In the genomic region with DNA sequence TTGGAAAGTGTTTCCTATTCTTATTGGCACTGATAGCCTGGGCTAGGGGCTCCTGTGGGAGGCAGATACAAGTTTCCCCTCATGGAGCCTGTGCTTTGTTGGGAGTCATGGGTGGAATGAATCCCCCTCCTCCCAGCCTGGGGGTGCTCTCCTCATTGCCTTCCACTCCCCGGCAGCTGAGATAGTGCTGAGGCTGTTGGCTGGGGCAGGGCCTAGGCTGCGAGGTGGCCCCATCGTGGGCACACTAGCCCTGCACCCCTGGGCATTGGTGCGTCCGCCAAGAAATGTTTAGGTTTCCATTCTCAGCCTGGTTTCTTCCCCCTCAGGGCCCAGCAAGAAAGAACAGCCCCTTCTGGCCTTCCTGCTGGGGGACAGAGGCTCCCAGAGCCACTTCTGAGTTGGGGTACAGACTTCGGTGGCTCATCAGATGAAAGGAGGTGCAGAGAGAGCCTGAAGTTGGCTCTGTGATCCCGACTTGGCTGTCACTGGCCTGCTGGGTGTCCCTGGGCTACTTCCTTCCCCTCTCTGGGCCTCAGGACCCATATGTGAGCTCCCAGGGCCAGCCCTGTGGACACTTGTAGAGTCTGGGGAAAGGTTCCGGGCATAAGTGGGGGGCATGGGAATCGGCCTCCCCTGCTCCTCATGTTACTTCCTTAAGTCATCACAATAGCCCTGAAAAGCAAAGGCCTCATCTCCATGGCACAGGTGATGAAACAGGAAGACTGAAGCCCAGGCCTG, we compare ENCODE assay signal across 14 cellular contexts. TPM values are rescaled to one million over a fixed set of nuclear protein-coding genes. Genes with fewer than 3 reads are reported as not detected.
DNase-seq lines count a peak whose midpoint lies in the region; ATAC-seq and TF ChIP-seq lines count a peak whose summit lies in the region.
"Had no signal": no experiment of that assay in that cellular context is flagged by ENCODE, and none has a peak within 500 bp of the region (broad histone marks: within the 10 kb centered on the region; RNA-seq: fewer than 3 reads in every experiment).

No MANE protein-coding gene starts in this region.

- H3K4me1 Mint-ChIP-seq in activated naive CD4-positive, alpha-beta T cell treated with anti-CD3 and anti-CD28 coated beads for 36 hours (ENCODE audit: low read depth), result peaks cover 52% of the 10 kb centered on the region
- H3K4me1 Mint-ChIP-seq in immature natural killer cell, result peaks cover 55 to 56% of the 10 kb centered on the region in 2 donors
- peaks cover 35% of the 10 kb centered on the region for H3K4me1 Mint-ChIP-seq in stimulated activated effector memory CD8-positive, alpha-beta T cell treated with anti-CD3 and anti-CD28 coated beads, Interleukin-12 subunit alpha, Interleukin-12 subunit beta, amount 100 ng/mL, for 72 hours

- no peak overlapping the region for H3K4me3 ChIP-seq in Loucy (ENCODE audit: low read length, poor library complexity, severe bottlenecking)
- H3K4me3 ChIP-seq: gastroesophageal sphincter had no signal

- peaks cover 25% of the 10 kb centered on the region for H3K4me1 ChIP-seq in Loucy (ENCODE audit: insufficient read depth, low read length, poor library complexity, severe bottlenecking)

- peak overlapping the region; percentile 47 for H3K27ac Mint-ChIP-seq in activated naive CD4-positive, alpha-beta T cell treated with anti-CD3 and anti-CD28 coated beads for 36 hours
- H3K27ac Mint-ChIP-seq in immature natural killer cell, result peak overlapping the region in 1 of 6 donors; percentile 42
- H3K27ac Mint-ChIP-seq in stimulated activated effector memory CD8-positive, alpha-beta T cell treated with anti-CD3 and anti-CD28 coated beads, Interleukin-12 subunit alpha, Interleukin-12 subunit beta, amount 100 ng/mL, for 72 hours, result peak overlapping the region; percentile 87

- peaks cover 75% of the 10 kb centered on the region for H3K79me2 ChIP-seq in Loucy (ENCODE audit: insufficient read depth, low read length)

- H3K36me3 ChIP-seq in Loucy (ENCODE audit: insufficient read depth, low read length), result 0 out of 2 replicates have a peak, but pooled peaks cover 2% of the 10 kb centered on the region

- H3K9me2 ChIP-seq in Loucy (replicated peaks; ENCODE audit: low read depth, low read length), result no peaks in the 10 kb centered on the region

- peak overlapping the region; percentile 12 for H3K4me3 Mint-ChIP-seq in activated naive CD4-positive, alpha-beta T cell treated with anti-CD3 and anti-CD28 coated beads for 36 hours
- H3K4me3 Mint-ChIP-seq in immature natural killer cell, result peak overlapping the region; percentile 35 to 69 (median 43)
- H3K4me3 Mint-ChIP-seq in stimulated activated effector memory CD8-positive, alpha-beta T cell treated with anti-CD3 and anti-CD28 coated beads, Interleukin-12 subunit alpha, Interleukin-12 subunit beta, amount 100 ng/mL, for 72 hours, result peak overlapping the region; percentile 36

- peak overlapping the region; percentile 96 for H3K4me2 ChIP-seq in Loucy (ENCODE audit: low read depth, low read length, poor library complexity, severe bottlenecking)

- no peak for DNase-seq in activated naive CD4-positive, alpha-beta T cell treated with anti-CD3 and anti-CD28 coated beads for 36 hours
- DNase-seq in activated naive CD4-positive, alpha-beta T cell treated with Interleukin-2 at 50 U/mL for 16 hours, result no peak
- DNase-seq in immature natural killer cell, result no peak
- DNase-seq in stimulated activated effector memory CD8-positive, alpha-beta T cell treated with anti-CD3 and anti-CD28 coated beads, Interleukin-12 subunit alpha, Interleukin-12 subunit beta, amount 100 ng/mL, for 72 hours (ENCODE audit: low spot score in 2 of 2), result no peak
- no peak for DNase-seq in stimulated activated CD4-positive, alpha-beta T cell treated with anti-CD3 and anti-CD28 coated beads, Interleukin-15, amount 100 ng/mL, for 24 hours
- no peak for DNase-seq in H4 (ENCODE audit: low spot score)
- no peak for DNase-seq in NCI-H748 (lab: John Stamatoyannopoulos, UW; ENCODE audit: unreplicated experiment)
- DNase-seq: midbrain, NCI-H1436, NCI-H748 treated with DMSO at 0.1 percent for 48 hours, PC-3 had no signal

- no peaks in the 10 kb centered on the region for H3K27me3 ChIP-seq in Loucy (ENCODE audit: insufficient read depth, low read length, poor library complexity, severe bottlenecking)
- H3K27me3 ChIP-seq: gastroesophageal sphincter had no signal

- peaks cover 11% of the 10 kb centered on the region for H3K36me3 Mint-ChIP-seq in activated naive CD4-positive, alpha-beta T cell treated with anti-CD3 and anti-CD28 coated beads for 36 hours (ENCODE audit: low read depth)
- H3K36me3 Mint-ChIP-seq in immature natural killer cell, result no peaks in the 10 kb centered on the region
- peaks cover 33% of the 10 kb centered on the region for H3K36me3 Mint-ChIP-seq in stimulated activated effector memory CD8-positive, alpha-beta T cell treated with anti-CD3 and anti-CD28 coated beads, Interleukin-12 subunit alpha, Interleukin-12 subunit beta, amount 100 ng/mL, for 72 hours

- H3K9me3 ChIP-seq in Loucy (ENCODE audit: insufficient read depth, low read depth, low read length), result no peaks in the 10 kb centered on the region
- H3K9me3 ChIP-seq: gastroesophageal sphincter had no signal

- H3F3A ChIP-seq in Loucy (ENCODE audit: low read depth), result no peaks in the 10 kb centered on the region

- CTCF ChIA-PET in activated naive CD4-positive, alpha-beta T cell treated with anti-CD3 and anti-CD28 coated beads for 36 hours (lab: Charles Lee), result interaction anchor here (0.6 kb wide), 1 partner anchor 101 kb away, joined by 3 read pairs; no protein-coding TSS in a partner anchor

- ATAC-seq in stimulated activated effector memory CD8-positive, alpha-beta T cell treated with anti-CD3 and anti-CD28 coated beads, Interleukin-12 subunit alpha, Interleukin-12 subunit beta, amount 100 ng/mL, for 72 hours, result no peak
- ATAC-seq: gastroesophageal sphincter, PC-3, sciatic nerve had no signal

- no peak overlapping the region for H2AFZ ChIP-seq in Loucy (ENCODE audit: low read length)

- peaks cover 22% of the 10 kb centered on the region for H4K20me1 ChIP-seq in Loucy (ENCODE audit: insufficient read depth, low read length, poor library complexity, severe bottlenecking)

- H3K9me3 Mint-ChIP-seq in activated naive CD4-positive, alpha-beta T cell treated with anti-CD3 and anti-CD28 coated beads for 36 hours, result no peaks in the 10 kb centered on the region
- H3K9me3 Mint-ChIP-seq in immature natural killer cell, result no peaks in the 10 kb centered on the region
- no peaks in the 10 kb centered on the region for H3K9me3 Mint-ChIP-seq in stimulated activated effector memory CD8-positive, alpha-beta T cell treated with anti-CD3 and anti-CD28 coated beads, Interleukin-12 subunit alpha, Interleukin-12 subunit beta, amount 100 ng/mL, for 72 hours

- no peak for TF ChIP-seq CTCF in Loucy (conservative IDR thresholded peaks at IDR 0.05; ENCODE audit: low read length)

- H3K9ac ChIP-seq in Loucy (ENCODE audit: low read depth, low read length, poor library complexity, severe bottlenecking), result no peak overlapping the region

- H3K27me3 Mint-ChIP-seq in activated naive CD4-positive, alpha-beta T cell treated with anti-CD3 and anti-CD28 coated beads for 36 hours (ENCODE audit: low read depth), result no peaks in the 10 kb centered on the region
- peaks cover 13 to 23% (median 13%) of the 10 kb centered on the region in 3 donors for H3K27me3 Mint-ChIP-seq in immature natural killer cell (ENCODE audit: low read depth in 3 of 3)

- intact Hi-C loops in activated naive CD4-positive, alpha-beta T cell treated with anti-CD3 and anti-CD28 coated beads for 36 hours (cut with micrococcal nuclease), result loop anchor here (10.0 kb wide), 2 partner anchors 457 to 737 kb away; partner anchors contain the start of genes ATP6V0A2 and RILPL2

RNA-seq across cellular contexts. Expression of gene ARL6IP4, which starts 2.7 kb away (rescaled TPM):
- 100 to 1,000 TPM; 159 to 177 TPM for total RNA-seq in activated naive CD4-positive, alpha-beta T cell treated with anti-CD3 and anti-CD28 coated beads for 36 hours
- polyA plus RNA-seq in immature natural killer cell, result 100 to 1,000 TPM; 131 to 327 (median 245) TPM
- 111 and 179 TPM in 2 replicates for total RNA-seq in H4 (2014; rRNA removed; shearing (Covaris generic))

RNA-seq across cellular contexts. Expression of gene OGFOD2, which starts 2.8 kb away (rescaled TPM):
- total RNA-seq in activated naive CD4-positive, alpha-beta T cell treated with anti-CD3 and anti-CD28 coated beads for 36 hours, result 10 to 100 TPM; 26.8 to 27.7 TPM
- polyA plus RNA-seq in immature natural killer cell, result 10 to 100 TPM; 14.4 to 16.6 (median 16.3) TPM
- total RNA-seq in H4 (2014; rRNA removed; shearing (Covaris generic)), result 17.5 and 18.1 TPM in 2 replicates

RNA-seq across cellular contexts. Expression of gene ABCB9, which starts 11.6 kb away (rescaled TPM):
- 1 to 10 TPM; 5.1 to 5.9 TPM for total RNA-seq in activated naive CD4-positive, alpha-beta T cell treated with anti-CD3 and anti-CD28 coated beads for 36 hours
- under 1 TPM in 2 of 3 donors, not detected in 1; 0.31 to 0.44 TPM for polyA plus RNA-seq in immature natural killer cell
- total RNA-seq in H4 (2014; rRNA removed; shearing (Covaris generic)), result 6.5 and 19.3 TPM in 2 replicates
